In genomic region chr13:64709079-64709478, GRCh38 we compare ENCODE assay signal across 29 cellular contexts.
DNase-seq lines count a peak whose midpoint lies in the region; ATAC-seq, FAIRE-seq and TF ChIP-seq lines count a peak whose summit lies in the region.
"Had no signal": no experiment of that assay in that cellular context is flagged by ENCODE, and none has a peak within 500 bp of the region (broad histone marks: within the 10 kb centered on the region; RNA-seq: fewer than 3 reads in every experiment).

No MANE protein-coding gene starts in this region.

- intact Hi-C loops in mammary epithelial cell (cut with micrococcal nuclease): no loop called here
- intact Hi-C loops in breast epithelium (cut with DNase I; ENCODE audit: low total_unique reads): loop anchor here (5.0 kb wide), 1 partner anchor 487 kb away; no protein-coding TSS in a partner anchor
- intact Hi-C loops in pancreas (cut with DNase I): no loop called here
- intact Hi-C loops in cardiac septum (cut with DNase I): no loop called here

- no peak overlapping the region for H2BK15ac ChIP-seq in mesendoderm (replicated peaks; ENCODE audit: low read depth)

- no peaks in the 10 kb centered on the region for H3K9me3 ChIP-seq in mammary epithelial cell (replicated peaks; ENCODE audit: insufficient read depth, low read length)
- H3K9me3 ChIP-seq in breast epithelium: no peaks in the 10 kb centered on the region
- no peaks in the 10 kb centered on the region for H3K9me3 ChIP-seq in pancreas
- H3K9me3 ChIP-seq: adrenal gland, colonic mucosa, upper lobe of right lung had no signal

- H3K4me2 ChIP-seq in mammary epithelial cell (ENCODE audit: insufficient read depth, low read depth, low read length): no peak overlapping the region
- H3K4me2 ChIP-seq in mesendoderm (ENCODE audit: low read length): no peak overlapping the region

- TF ChIP-seq CTCF in mammary epithelial cell (conservative IDR thresholded peaks at IDR 0.05 in 1 of 2, IDR thresholded peaks at IDR 0.05 in 1 of 2; ENCODE audit: extremely low read depth in 1 of 2, insufficient read depth in 1 of 2, low read depth in 1 of 2, low read length in 2 of 2): no peak
- TF ChIP-seq CTCF in breast epithelium (IDR thresholded peaks at IDR 0.05): no peak
- no peak for TF ChIP-seq CTCF in pancreas (IDR thresholded peaks at IDR 0.05)
- no peak for TF ChIP-seq CTCF in GM13977 (IDR thresholded peaks at IDR 0.05; ENCODE audit: extremely low read depth, insufficient read depth, missing control alignments)

- no peak overlapping the region for H3K23ac ChIP-seq in mesendoderm (ENCODE audit: low read length)

- ATAC-seq in HG02870 (IDR thresholded peaks at IDR 0.05; ENCODE audit: unreplicated experiment) (no peak), pancreas (no peak)
- ATAC-seq: HCT116, left ventricle myocardium superior, mucosa of descending colon, upper lobe of right lung had no signal

- BruUV-seq in mammary epithelial cell (replicated peaks; lab: Mats Ljungman, UMichigan): no TSS peak

- no peaks in the 10 kb centered on the region for H3K4me1 ChIP-seq in mammary epithelial cell (ENCODE audit: insufficient read depth, low read length)
- H3K4me1 ChIP-seq in breast epithelium: no peaks in the 10 kb centered on the region
- H3K4me1 ChIP-seq in mesendoderm (ENCODE audit: control insufficient read depth, low read depth, low read length): no peaks in the 10 kb centered on the region
- no peaks in the 10 kb centered on the region for H3K4me1 ChIP-seq in pancreas
- H3K4me1 ChIP-seq: adrenal gland, colonic mucosa, upper lobe of right lung had no signal

- H3K9ac ChIP-seq in mammary epithelial cell (ENCODE audit: insufficient read depth, low read length): no peak overlapping the region
- no peak overlapping the region for H3K9ac ChIP-seq in mesendoderm (ENCODE audit: low read length)

- no peak overlapping the region for H4K8ac ChIP-seq in mesendoderm (ENCODE audit: low read depth, low read length)

- peak overlapping the region; percentile 2 for H3K18ac ChIP-seq in mesendoderm (ENCODE audit: low read length)

- no peak overlapping the region for H3K27ac ChIP-seq in mammary epithelial cell (ENCODE audit: insufficient read depth, low read depth, low read length)
- no peak overlapping the region for H3K27ac ChIP-seq in breast epithelium
- H3K27ac ChIP-seq in mesendoderm (ENCODE audit: low read depth, low read length): no peak overlapping the region
- no peak overlapping the region for H3K27ac ChIP-seq in pancreas
- H3K27ac ChIP-seq: adrenal gland, colonic mucosa, SK-N-MC, upper lobe of right lung had no signal

- H4K5ac ChIP-seq in mesendoderm (ENCODE audit: low read length): no peak overlapping the region

- DNase-seq in mammary epithelial cell: no peak
- DNase-seq in breast epithelium (ENCODE audit: low spot score in 2 of 2): no peak
- DNase-seq in SK-N-DZ (ENCODE audit: low spot score): peak; percentile 93
- peak; percentile 54 for DNase-seq in mesendoderm
- DNase-seq in pancreas: no peak
- DNase-seq in GM13977 (ENCODE audit: low spot score): no peak
- DNase-seq in cardiac septum (ENCODE audit: low spot score): no peak
- DNase-seq: activated CD4-positive, alpha-beta T cell treated with anti-CD3 and anti-CD28 coated beads for 4 hours; activated gamma-delta T cell treated with Interleukin-2 at 50 U/mL for 16 hours; activated T-cell treated with anti-CD3 and anti-CD28 coated beads, Interleukin-2, amount 50 U/mL, for 24 hours; adrenal gland; colonic mucosa; DMS79; effector memory CD4-positive, alpha-beta T cell; foreskin melanocyte; hippocampal formation; immature natural killer cell; left ventricle myocardium superior; mucosa of descending colon; NCI-H1105 treated with DMSO at 0.1 percent for 48 hours; NCI-H2081 treated with DMSO at 0.1 percent for 48 hours; NCI-H446 treated with DMSO at 0.1 percent for 48 hours; small intestine; stimulated activated CD4-positive, alpha-beta T cell treated with anti-CD3 and anti-CD28 coated beads, Interleukin-2, amount 100 ng/mL, for 24 hours; T-helper 2 cell; upper lobe of right lung had no signal

- H3K56ac ChIP-seq in mesendoderm (ENCODE audit: low read length): peak overlapping the region; percentile 1

- H3K4me3 ChIP-seq in mammary epithelial cell (replicated peaks in 1 of 3; ENCODE audit: insufficient read depth in 1 of 3, low read depth in 2 of 3, low read length in 3 of 3) (no peak overlapping the region), breast epithelium (no peak overlapping the region), mesendoderm (ENCODE audit: low read length) (no peak overlapping the region), pancreas (no peak overlapping the region)
- H3K4me3 ChIP-seq: adrenal gland, colonic mucosa, mucosa of descending colon, SK-N-MC, upper lobe of right lung had no signal

- FAIRE-seq in pancreas (lab: Jason Lieb, UNC): no peak

- H3K79me2 ChIP-seq in mammary epithelial cell (ENCODE audit: insufficient read depth, low read length) (no peaks in the 10 kb centered on the region), mesendoderm (ENCODE audit: control insufficient read depth, insufficient read depth, low read length) (no peaks in the 10 kb centered on the region)

- H2BK5ac ChIP-seq in mesendoderm (ENCODE audit: low read length): no peak overlapping the region

- no peak overlapping the region for H3K4ac ChIP-seq in mesendoderm (ENCODE audit: low read depth, low read length)

- H3K79me1 ChIP-seq in mesendoderm (ENCODE audit: low read length): no peaks in the 10 kb centered on the region

- H2BK120ac ChIP-seq in mesendoderm (ENCODE audit: low read depth, low read length): no peak overlapping the region

- H3K36me3 ChIP-seq in mammary epithelial cell (ENCODE audit: insufficient read depth, low read length): no peaks in the 10 kb centered on the region
- no peaks in the 10 kb centered on the region for H3K36me3 ChIP-seq in breast epithelium
- no peaks in the 10 kb centered on the region for H3K36me3 ChIP-seq in mesendoderm (ENCODE audit: control insufficient read depth, insufficient read depth, low read length)
- no peaks in the 10 kb centered on the region for H3K36me3 ChIP-seq in pancreas
- H3K36me3 ChIP-seq: adrenal gland, colonic mucosa, upper lobe of right lung had no signal

- 74% methylated on average over 5 of the region's 6 CpGs for WGBS in mammary epithelial cell (ENCODE audit: low coverage, missing lambda C conversion rate)
- no CpG with 5 or more reads among the region's 6 CpGs for WGBS in mesendoderm (ENCODE audit: extremely low coverage, insufficient coverage, low lambda C conversion rate)
- WGBS in pancreas, 2 donors: 64 to 74% methylated on average over 6 of the region's 6 CpGs

- peak overlapping the region; percentile 47 for H2AFZ ChIP-seq in mammary epithelial cell (ENCODE audit: low read depth, low read length)

- dilution Hi-C loops in mammary epithelial cell (cut with HindIII; ENCODE audit: low sequenced_read_pairs): no loop called here

- H3K27me3 ChIP-seq in mammary epithelial cell (ENCODE audit: insufficient read depth, low read length): no peaks in the 10 kb centered on the region
- no peaks in the 10 kb centered on the region for H3K27me3 ChIP-seq in breast epithelium
- no peaks in the 10 kb centered on the region for H3K27me3 ChIP-seq in mesendoderm (ENCODE audit: insufficient read depth, low read length, poor library complexity)
- H3K27me3 ChIP-seq in pancreas: peaks cover 0 to 3% (median 0%) of the 10 kb centered on the region in 4 donors
- H3K27me3 ChIP-seq: adrenal gland, colonic mucosa, upper lobe of right lung had no signal

- in situ Hi-C loops in mammary epithelial cell (cut with MboI; ENCODE audit: low sequenced_read_pairs in 2 of 2): no loop called here
- in situ Hi-C loops in GM13977 (cut with MboI; ENCODE audit: low pct_unique_long_range_greater_than_20kb, low sequenced_read_pairs, unreplicated experiment): no loop called here

- no peaks in the 10 kb centered on the region for H4K20me1 ChIP-seq in mammary epithelial cell (ENCODE audit: insufficient read depth, low read length)

- CTCF ChIA-PET in mammary epithelial cell (lab: Charles Lee; ENCODE audit: low non-redundant PET): no interaction called here

- no peak overlapping the region for H2AK5ac ChIP-seq in mesendoderm (ENCODE audit: low read length)

- TF ChIP-seq POLR2A in breast epithelium (IDR thresholded peaks at IDR 0.05): no peak

Comparison
In these comparisons a context has a peak if more than half of its experiments do, and no peak if none do; other contexts are left out.
1. DNase-seq: peak in SK-N-DZ (single experiment) and mesendoderm (single experiment); none in mammary epithelial cell (single experiment), breast epithelium (0 of 2), pancreas (0 of 6), GM13977 (single experiment) and cardiac septum (single experiment).